Comparison of ENCODE assay signal across 17 cellular contexts in genomic region chr5:91955610-91956009, GRCh38.
DNase-seq lines count a peak whose midpoint lies in the region; ATAC-seq, FAIRE-seq and TF ChIP-seq lines count a peak whose summit lies in the region.
"Had no signal": no experiment of that assay in that cellular context is flagged by ENCODE, and none has a peak within 500 bp of the region (broad histone marks: within the 10 kb centered on the region; RNA-seq: fewer than 3 reads in every experiment).

No MANE protein-coding gene starts in this region.

- no peaks in the 10 kb centered on the region for H3K9me3 ChIP-seq in pancreas
- no peaks in the 10 kb centered on the region for H3K9me3 ChIP-seq in CD8-positive, alpha-beta T cell (ENCODE audit: low read length)
- H3K9me3 ChIP-seq: colonic mucosa, suprapubic skin had no signal

- DNase-seq in D341Med (ENCODE audit: low spot score) (peak; percentile 20), OCI-M1 (lab: John Stamatoyannopoulos, UW) (peak; percentile 3), cardiac septum (ENCODE audit: low spot score) (peak; percentile 74), pancreas (peak in 4 of 6 donors; percentile 16 to 41 (median 30))
- no peak for DNase-seq in CD8-positive, alpha-beta T cell
- DNase-seq: activated CD4-positive, alpha-beta T cell treated with anti-CD3 and anti-CD28 coated beads for 48 hours; activated naive CD8-positive, alpha-beta T cell treated with anti-CD3 and anti-CD28 coated beads for 36 hours; brain microvascular endothelial cell; colonic mucosa; NCI-H187 had no signal

- H3K27ac Mint-ChIP-seq in CD8-positive, alpha-beta T cell, result no peak overlapping the region
- H3K27ac Mint-ChIP-seq: activated naive CD8-positive, alpha-beta T cell treated with anti-CD3 and anti-CD28 coated beads for 36 hours; activated T-helper 2 cell treated with anti-CD3 and anti-CD28 coated beads, Interferon-gamma antibody, Interleukin-2, Interleukin-4, amounts not matched to agents 10 μg/mL and 5 μg/mL and 100 μg/mL, durations not matched to agents 14 hours and 24 hours and 36 hours had no signal

- no peaks in the 10 kb centered on the region for H3K27me3 Mint-ChIP-seq in CD8-positive, alpha-beta T cell (ENCODE audit: low read depth)
- H3K27me3 Mint-ChIP-seq: activated naive CD8-positive, alpha-beta T cell treated with anti-CD3 and anti-CD28 coated beads for 36 hours had no signal

- intact Hi-C loops in cardiac septum (cut with DNase I), result no loop called here
- intact Hi-C loops in pancreas (cut with DNase I), result no loop called here
- intact Hi-C loops in CD8-positive, alpha-beta T cell (cut with DNase I, micrococcal nuclease), result no loop called here

- H3K4me1 ChIP-seq in pancreas, result no peaks in the 10 kb centered on the region
- H3K4me1 ChIP-seq in CD8-positive, alpha-beta T cell (ENCODE audit: insufficient read depth, low read length), result no peaks in the 10 kb centered on the region
- H3K4me1 ChIP-seq: colonic mucosa, suprapubic skin had no signal

- H3K36me3 ChIP-seq in pancreas, result no peaks in the 10 kb centered on the region
- H3K36me3 ChIP-seq in CD8-positive, alpha-beta T cell (ENCODE audit: insufficient read depth, low read length), result no peaks in the 10 kb centered on the region
- H3K36me3 ChIP-seq: brain microvascular endothelial cell, colonic mucosa, suprapubic skin had no signal

- no peaks in the 10 kb centered on the region for H3K9me3 Mint-ChIP-seq in CD8-positive, alpha-beta T cell
- H3K9me3 Mint-ChIP-seq: activated naive CD8-positive, alpha-beta T cell treated with anti-CD3 and anti-CD28 coated beads for 36 hours; activated T-helper 2 cell treated with anti-CD3 and anti-CD28 coated beads, Interferon-gamma antibody, Interleukin-2, Interleukin-4, amounts not matched to agents 10 μg/mL and 5 μg/mL and 100 μg/mL, durations not matched to agents 14 hours and 24 hours and 36 hours; neural crest cell had no signal

- H3K4me1 Mint-ChIP-seq in CD8-positive, alpha-beta T cell (ENCODE audit: low read depth), result no peaks in the 10 kb centered on the region
- H3K4me1 Mint-ChIP-seq: activated naive CD8-positive, alpha-beta T cell treated with anti-CD3 and anti-CD28 coated beads for 36 hours; neural crest cell had no signal

- 3 to 5% methylated on average over 2 of the region's 2 CpGs for WGBS in pancreas, 2 donors

- no peak for FAIRE-seq in pancreas (lab: Jason Lieb, UNC)
- FAIRE-seq: TTC549 had no signal

- H3K4me3 ChIP-seq in pancreas, result no peak overlapping the region
- H3K4me3 ChIP-seq in CD8-positive, alpha-beta T cell (ENCODE audit: low read depth, low read length), result no peak overlapping the region
- H3K4me3 ChIP-seq: colonic mucosa, suprapubic skin had no signal

- peak in 3 of 4 donors; percentile 43 to 71 (median 65) for ATAC-seq in pancreas
- ATAC-seq in HG03439 (IDR thresholded peaks at IDR 0.05; ENCODE audit: unreplicated experiment), result no peak
- ATAC-seq in CD8-positive, alpha-beta T cell, result no peak
- no peak for ATAC-seq in HG03095 (IDR thresholded peaks at IDR 0.05; ENCODE audit: unreplicated experiment)

- no peaks in the 10 kb centered on the region for H3K27me3 ChIP-seq in pancreas
- no peaks in the 10 kb centered on the region for H3K27me3 ChIP-seq in CD8-positive, alpha-beta T cell (ENCODE audit: insufficient read depth, low read length)
- H3K27me3 ChIP-seq: brain microvascular endothelial cell, colonic mucosa, suprapubic skin had no signal

- POLR2A ChIA-PET in CD8-positive, alpha-beta T cell (lab: Charles Lee), result no interaction called here

- CTCF ChIA-PET in CD8-positive, alpha-beta T cell (lab: Charles Lee), result no interaction called here

- TF ChIP-seq CTCF in pancreas (IDR thresholded peaks at IDR 0.05), result no peak
- no peak for TF ChIP-seq CTCF in CD8-positive, alpha-beta T cell (IDR thresholded peaks at IDR 0.05)

- H3K27ac ChIP-seq in pancreas, result no peak overlapping the region
- H3K27ac ChIP-seq in CD8-positive, alpha-beta T cell (ENCODE audit: low read depth, low read length), result no peak overlapping the region
- H3K27ac ChIP-seq: brain microvascular endothelial cell, colonic mucosa, KMS-11, suprapubic skin had no signal

- no peak overlapping the region for H3K4me3 Mint-ChIP-seq in CD8-positive, alpha-beta T cell
- H3K4me3 Mint-ChIP-seq: activated naive CD8-positive, alpha-beta T cell treated with anti-CD3 and anti-CD28 coated beads for 36 hours; neural crest cell had no signal

- no peaks in the 10 kb centered on the region for H3K36me3 Mint-ChIP-seq in CD8-positive, alpha-beta T cell
- H3K36me3 Mint-ChIP-seq: activated naive CD8-positive, alpha-beta T cell treated with anti-CD3 and anti-CD28 coated beads for 36 hours had no signal

Comparison
In these comparisons a context has a peak if more than half of its experiments do, and no peak if none do; other contexts are left out.
1. DNase-seq: peak in D341Med (single experiment), OCI-M1 (single experiment), cardiac septum (single experiment) and pancreas (4 of 6); none in CD8-positive, alpha-beta T cell (0 of 7).
2. ATAC-seq: peak in pancreas (3 of 4); none in HG03439 (single experiment), CD8-positive, alpha-beta T cell (single experiment) and HG03095 (single experiment).